ENCODE assay signal across 8 cellular contexts in genomic region chr6:139028658-139029469, GRCh38. TPM values are rescaled to one million over a fixed set of nuclear protein-coding genes. Genes with fewer than 3 reads are reported as not detected.
DNase-seq lines count a peak whose midpoint lies in the region; ATAC-seq and TF ChIP-seq lines count a peak whose summit lies in the region.

A gene with protein sequence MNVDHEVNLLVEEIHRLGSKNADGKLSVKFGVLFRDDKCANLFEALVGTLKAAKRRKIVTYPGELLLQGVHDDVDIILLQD (plus strand): TSS chr6:139028745. CDS start chr6:139034161, 5,416 bp downstream.

- H3K4me2 ChIP-seq in neural progenitor cell = peak within 1 kb of the TSS; percentile 86

- peak within 1 kb of the TSS; percentile 75 for H2AFZ ChIP-seq in neural progenitor cell (replicated peaks)

- H3K36me3 Mint-ChIP-seq in neural progenitor cell = peaks cover 5% of the 10 kb centered on the region

- H3K4me1 ChIP-seq in RWPE2 (ENCODE audit: insufficient read depth, poor library complexity, severe bottlenecking) (peaks cover 11% of the 10 kb centered on the region), neural progenitor cell (peaks cover 35% of the 10 kb centered on the region), stomach smooth muscle (ENCODE audit: control insufficient read depth, insufficient read depth, low read length) (peaks cover 17% of the 10 kb centered on the region)

- H3K27me3 ChIP-seq in RWPE2 (ENCODE audit: insufficient read depth, poor library complexity, severe bottlenecking) = no peaks in the 10 kb centered on the region
- no peaks in the 10 kb centered on the region for H3K27me3 ChIP-seq in neural progenitor cell
- H3K27me3 ChIP-seq in stomach smooth muscle (ENCODE audit: control insufficient read depth in 1 of 2, insufficient read depth in 2 of 2, low read length in 2 of 2) = no peaks in the 10 kb centered on the region

- H3K36me3 ChIP-seq in RWPE2 (ENCODE audit: low read depth) (no peaks in the 10 kb centered on the region), neural progenitor cell (no peaks in the 10 kb centered on the region), stomach smooth muscle (ENCODE audit: control insufficient read depth in 2 of 2, insufficient read depth in 2 of 2, low read length in 2 of 2) (peaks cover 0 to 5% of the 10 kb centered on the region in 2 donors)

- H3K27ac ChIP-seq in RWPE2 (ENCODE audit: poor library complexity, severe bottlenecking) = peak within 1 kb of the TSS; percentile 38
- H3K27ac ChIP-seq in neural progenitor cell = peak within 1 kb of the TSS; percentile 42
- H3K27ac ChIP-seq in stomach smooth muscle (ENCODE audit: low read length) = peak within 1 kb of the TSS; percentile 11

- H3K9me3 ChIP-seq in RWPE2 (ENCODE audit: severe bottlenecking) (no peaks in the 10 kb centered on the region), neural progenitor cell (ENCODE audit: low read depth) (no peaks in the 10 kb centered on the region), stomach smooth muscle (ENCODE audit: control insufficient read depth in 2 of 2, low read length in 2 of 2) (no peaks in the 10 kb centered on the region)

- H3K4me3 ChIP-seq in RWPE2 (ENCODE audit: severe bottlenecking) = peak within 1 kb of the TSS; percentile 92
- peak within 1 kb of the TSS; percentile 82 for H3K4me3 ChIP-seq in fibroblast of villous mesenchyme (ENCODE audit: low read depth, low read length)
- peak within 1 kb of the TSS; percentile 88 for H3K4me3 ChIP-seq in neural progenitor cell
- peak within 1 kb of the TSS; percentile 81 to 88 for H3K4me3 ChIP-seq in stomach smooth muscle (ENCODE audit: low read length in 2 of 2)

- H3K27me3 Mint-ChIP-seq in neural progenitor cell (ENCODE audit: insufficient read depth, low read depth) = no peaks in the 10 kb centered on the region

- peaks cover 60% of the 10 kb centered on the region for H3K79me2 ChIP-seq in neural progenitor cell (ENCODE audit: low read depth)

- no peak for TF ChIP-seq CTCF in RWPE2 (IDR thresholded peaks at IDR 0.05; ENCODE audit: poor library complexity, severe bottlenecking)
- no peak for TF ChIP-seq CTCF in fibroblast of villous mesenchyme (IDR thresholded peaks at IDR 0.05; ENCODE audit: insufficient read depth, low read depth, low read length)
- TF ChIP-seq CTCF in neural progenitor cell (IDR thresholded peaks at IDR 0.05) = no peak

- peak within 1 kb of the TSS; percentile 95 for H3K4me3 Mint-ChIP-seq in neural progenitor cell

- peaks cover 21% of the 10 kb centered on the region for H3K4me1 Mint-ChIP-seq in neural progenitor cell

- peak; percentile 63 for ATAC-seq in GM21515 (IDR thresholded peaks at IDR 0.05; ENCODE audit: unreplicated experiment)
- peak; percentile 92 for ATAC-seq in RWPE2 (ENCODE audit: low read depth)

- DNase-seq in DMS114 treated with DMSO at 0.1 percent for 48 hours (lab: John Stamatoyannopoulos, UW; ENCODE audit: unreplicated experiment) (peak; percentile 19), HuH-7.5 (ENCODE audit: low spot score) (peak; percentile 44), RWPE2 (ENCODE audit: low spot score) (no peak), fibroblast of villous mesenchyme (ENCODE audit: low read depth) (peak; percentile 57), neural progenitor cell (ENCODE audit: low spot score) (peak; percentile 52)
- peak; percentile 69 for DNase-seq in activated T-helper 9 cell treated with anti-CD3 and anti-CD28 coated beads, Interleukin-2, amount 50 U/mL, for 16 hours (ENCODE audit: low read depth)

- H3K27ac Mint-ChIP-seq in neural progenitor cell = peak within 1 kb of the TSS; percentile 38

- peaks cover 25% of the 10 kb centered on the region for H3F3A ChIP-seq in neural progenitor cell (ENCODE audit: low read depth)

- H3K9ac ChIP-seq in neural progenitor cell (peak within 1 kb of the TSS; percentile 60), stomach smooth muscle (ENCODE audit: low read length in 2 of 2) (peak within 1 kb of the TSS; percentile 62 to 68)

- H4K20me1 ChIP-seq in neural progenitor cell (ENCODE audit: low read depth) = peaks cover 37% of the 10 kb centered on the region

- H3K9me3 Mint-ChIP-seq in neural progenitor cell = no peaks in the 10 kb centered on the region

RNA-seq across cellular contexts. Expression of the gene that starts here (rescaled TPM):
- total RNA-seq in fibroblast of villous mesenchyme (35.4 and 54.4 TPM in 2 replicates), neural progenitor cell (ENCODE audit: low replicate concordance) (134 and 242 TPM in 2 replicates)
